Comparison of ENCODE assay signal across 15 cellular contexts in the genomic region with DNA sequence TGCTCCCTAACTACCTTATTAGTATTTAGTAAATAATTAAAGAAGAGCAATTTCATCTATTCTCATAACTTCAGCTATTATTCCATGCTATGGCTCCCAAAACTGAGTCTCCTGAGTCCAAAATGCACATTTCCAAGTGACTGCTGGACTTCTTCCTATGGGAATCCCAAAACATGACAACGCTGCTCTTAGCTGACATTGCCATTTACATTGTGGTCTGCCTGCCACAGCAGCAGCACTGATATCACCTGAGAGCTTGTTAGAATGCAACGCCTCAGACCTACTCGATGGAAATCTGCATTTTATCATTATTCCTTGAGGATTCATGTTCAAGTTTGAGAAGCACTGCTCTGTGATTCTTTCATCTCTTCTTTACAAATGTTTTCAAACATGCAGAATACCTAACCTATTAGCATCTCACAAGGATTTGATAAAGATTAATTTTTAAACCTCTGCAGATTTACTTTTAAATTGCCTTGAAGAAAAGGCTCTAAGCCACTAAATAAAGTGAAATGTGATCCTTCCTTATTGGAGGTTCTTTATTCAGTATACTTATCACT.
"Had no signal": no experiment of that assay in that cellular context is flagged by ENCODE, and none has a peak within 500 bp of the region (broad histone marks: within the 10 kb centered on the region; RNA-seq: fewer than 3 reads in every experiment).

No MANE protein-coding gene starts in this region.

- H3K4me3 Mint-ChIP-seq: activated CD4-positive, alpha-beta memory T cell treated with anti-CD3 and anti-CD28 coated beads for 36 hours; activated CD8-positive, alpha-beta memory T cell treated with anti-CD3 and anti-CD28 coated beads, Interleukin-2, amount 10 ng/mL, durations not matched to agents 7 days and 5 days; activated naive CD8-positive, alpha-beta T cell; activated T-cell treated with anti-CD3 and anti-CD28 coated beads, Interleukin-2, amount 50 U/mL, for 4 hours had no signal

- DNase-seq: activated CD4-positive, alpha-beta memory T cell treated with anti-CD3 and anti-CD28 coated beads for 36 hours; activated CD8-positive, alpha-beta memory T cell treated with anti-CD3 and anti-CD28 coated beads, Interleukin-2, amount 10 ng/mL, durations not matched to agents 7 days and 5 days; activated gamma-delta T cell treated with Interleukin-2 at 50 U/mL for 16 hours; activated T-cell treated with anti-CD3 and anti-CD28 coated beads, Interleukin-2, amount 50 U/mL, for 4 hours; amniotic stem cell; body of pancreas; caudate nucleus; hippocampal formation; left ventricle myocardium superior; stomach; T1000; testis; upper lobe of left lung had no signal

- ATAC-seq: activated T-cell treated with anti-CD3 and anti-CD28 coated beads, Interleukin-2, amount 50 U/mL, for 4 hours; body of pancreas; left ventricle myocardium superior; sciatic nerve had no signal

- H3K27me3 Mint-ChIP-seq: activated CD4-positive, alpha-beta memory T cell treated with anti-CD3 and anti-CD28 coated beads for 36 hours; activated CD8-positive, alpha-beta memory T cell treated with anti-CD3 and anti-CD28 coated beads, Interleukin-2, amount 10 ng/mL, durations not matched to agents 7 days and 5 days; activated naive CD8-positive, alpha-beta T cell had no signal

- H3K27ac ChIP-seq: stomach, testis, upper lobe of left lung had no signal

- H3K9me3 Mint-ChIP-seq: activated T-cell treated with anti-CD3 and anti-CD28 coated beads, Interleukin-2, amount 50 U/mL, for 4 hours had no signal

- H3K27ac Mint-ChIP-seq: activated CD4-positive, alpha-beta memory T cell treated with anti-CD3 and anti-CD28 coated beads for 36 hours; activated CD8-positive, alpha-beta memory T cell treated with anti-CD3 and anti-CD28 coated beads, Interleukin-2, amount 10 ng/mL, durations not matched to agents 7 days and 5 days; activated naive CD8-positive, alpha-beta T cell had no signal
